Comparison of ENCODE assay signal across 9 cellular contexts in the genomic region with DNA sequence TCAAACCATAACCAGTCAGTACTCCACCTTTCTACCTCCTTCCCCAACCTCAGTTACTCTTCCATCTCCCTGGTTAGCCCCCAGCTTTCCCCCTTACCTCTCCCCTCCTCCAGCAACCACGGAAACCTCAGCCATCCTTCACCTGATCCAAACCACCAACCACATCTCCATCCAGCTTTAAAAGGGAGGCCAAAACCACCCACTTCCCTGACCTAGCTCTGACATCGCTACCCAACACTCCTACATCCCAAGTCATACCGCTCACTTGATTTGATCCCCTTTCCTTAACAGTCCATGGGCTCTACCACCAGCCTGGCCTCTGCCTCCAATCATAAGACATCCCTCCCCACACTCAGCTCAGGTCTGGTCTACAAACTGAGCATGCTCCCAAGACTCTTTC. TPM values are rescaled to one million over a fixed set of nuclear protein-coding genes. Genes with fewer than 3 reads are reported as not detected.
DNase-seq lines count a peak whose midpoint lies in the region; ATAC-seq, FAIRE-seq and TF ChIP-seq lines count a peak whose summit lies in the region.
"Had no signal": no experiment of that assay in that cellular context is flagged by ENCODE, and none has a peak within 500 bp of the region (broad histone marks: within the 10 kb centered on the region; RNA-seq: fewer than 3 reads in every experiment).

No MANE protein-coding gene starts in this region.

- H3K9me3 ChIP-seq in iPS-18a (ENCODE audit: control insufficient read depth, low read depth, low read length) (no peaks in the 10 kb centered on the region), subcutaneous abdominal adipose tissue (ENCODE audit: control insufficient read depth in 5 of 5, low read length in 5 of 5) (no peaks in the 10 kb centered on the region), WERI-Rb-1 (ENCODE audit: severe bottlenecking) (no peaks in the 10 kb centered on the region)

- H3K4me3 ChIP-seq in iPS-18a (ENCODE audit: low read length) (peak overlapping the region; percentile 90), subcutaneous abdominal adipose tissue (ENCODE audit: low read depth in 1 of 5, low read length in 5 of 5) (peak overlapping the region; percentile 88 to 97 (median 95)), WERI-Rb-1 (ENCODE audit: low read depth, low read length) (no peak overlapping the region)

- peaks cover 13% of the 10 kb centered on the region for H3K4me1 ChIP-seq in iPS-18a (ENCODE audit: control insufficient read depth, low read depth, low read length)
- peaks cover 8 to 75% (median 65%) of the 10 kb centered on the region in 5 donors for H3K4me1 ChIP-seq in subcutaneous abdominal adipose tissue (ENCODE audit: control insufficient read depth in 5 of 5, insufficient read depth in 5 of 5, low read length in 5 of 5)

- H3K27ac ChIP-seq in iPS-18a (ENCODE audit: low read length) (no peak overlapping the region), subcutaneous abdominal adipose tissue (ENCODE audit: low read depth, low read length) (peak overlapping the region; percentile 75), WERI-Rb-1 (no peak overlapping the region)

- no peak for DNase-seq in activated CD8-positive, alpha-beta memory T cell treated with anti-CD3 and anti-CD28 coated beads, Interleukin-2, amount 10 ng/mL, durations not matched to agents 7 days and 5 days
- DNase-seq in activated CD8-positive, alpha-beta memory T cell treated with anti-CD3 and anti-CD28 coated beads, Interleukin-2, amount 50 U/mL, for 4 hours = no peak
- DNase-seq in activated T-helper 1 cell treated with anti-CD3 and anti-CD28 coated beads, Interleukin-12 subunit alpha, Interleukin-12 subunit beta, Interleukin-2, Interleukin-4 antibody, amounts not matched to agents 30 ng/mL and 10 ng/mL and 1 ng/mL, durations not matched to agents 14 hours and 24 hours and 36 hours (ENCODE audit: low spot score) = no peak
- DNase-seq in WERI-Rb-1 (no peak), SHP77 treated with DMSO at 0.1 percent for 48 hours (lab: John Stamatoyannopoulos, UW) (no peak), frontal cortex (ENCODE audit: low spot score in 2 of 2) (no peak)
- DNase-seq: NCI-H1436 had no signal

- H3K36me3 Mint-ChIP-seq in activated CD8-positive, alpha-beta memory T cell treated with anti-CD3 and anti-CD28 coated beads, Interleukin-2, amount 10 ng/mL, durations not matched to agents 7 days and 5 days = peaks cover 30% of the 10 kb centered on the region
- peaks cover 35% of the 10 kb centered on the region for H3K36me3 Mint-ChIP-seq in activated T-helper 1 cell treated with anti-CD3 and anti-CD28 coated beads, Interleukin-12 subunit alpha, Interleukin-12 subunit beta, Interleukin-2, Interleukin-4 antibody, amounts not matched to agents 30 ng/mL and 10 ng/mL and 1 ng/mL, durations not matched to agents 14 hours and 24 hours and 36 hours (ENCODE audit: low read depth)

- peak overlapping the region; percentile 47 for H3K27ac Mint-ChIP-seq in activated CD8-positive, alpha-beta memory T cell treated with anti-CD3 and anti-CD28 coated beads, Interleukin-2, amount 10 ng/mL, durations not matched to agents 7 days and 5 days
- H3K27ac Mint-ChIP-seq in activated T-helper 1 cell treated with anti-CD3 and anti-CD28 coated beads, Interleukin-12 subunit alpha, Interleukin-12 subunit beta, Interleukin-2, Interleukin-4 antibody, amounts not matched to agents 30 ng/mL and 10 ng/mL and 1 ng/mL, durations not matched to agents 14 hours and 24 hours and 36 hours = peak overlapping the region; percentile 90

- peak overlapping the region; percentile 90 for H3K4me3 Mint-ChIP-seq in activated CD8-positive, alpha-beta memory T cell treated with anti-CD3 and anti-CD28 coated beads, Interleukin-2, amount 10 ng/mL, durations not matched to agents 7 days and 5 days
- H3K4me3 Mint-ChIP-seq in activated T-helper 1 cell treated with anti-CD3 and anti-CD28 coated beads, Interleukin-12 subunit alpha, Interleukin-12 subunit beta, Interleukin-2, Interleukin-4 antibody, amounts not matched to agents 30 ng/mL and 10 ng/mL and 1 ng/mL, durations not matched to agents 14 hours and 24 hours and 36 hours = peak overlapping the region; percentile 99

- H3K36me3 ChIP-seq in iPS-18a (ENCODE audit: control insufficient read depth, low read depth, low read length) (no peaks in the 10 kb centered on the region), subcutaneous abdominal adipose tissue (ENCODE audit: control insufficient read depth in 5 of 5, insufficient read depth in 5 of 5, low read length in 5 of 5) (peaks cover 0 to 7% (median 2%) of the 10 kb centered on the region in 5 donors), WERI-Rb-1 (peaks cover 30% of the 10 kb centered on the region)

- peaks cover 73% of the 10 kb centered on the region for H3K4me1 Mint-ChIP-seq in activated CD8-positive, alpha-beta memory T cell treated with anti-CD3 and anti-CD28 coated beads, Interleukin-2, amount 10 ng/mL, durations not matched to agents 7 days and 5 days
- H3K4me1 Mint-ChIP-seq in activated T-helper 1 cell treated with anti-CD3 and anti-CD28 coated beads, Interleukin-12 subunit alpha, Interleukin-12 subunit beta, Interleukin-2, Interleukin-4 antibody, amounts not matched to agents 30 ng/mL and 10 ng/mL and 1 ng/mL, durations not matched to agents 14 hours and 24 hours and 36 hours (ENCODE audit: low read depth) = peaks cover 71% of the 10 kb centered on the region

- intact Hi-C loops in activated T-helper 1 cell treated with anti-CD3 and anti-CD28 coated beads, Interleukin-12 subunit alpha, Interleukin-12 subunit beta, Interleukin-2, Interleukin-4 antibody, amounts not matched to agents 30 ng/mL and 10 ng/mL and 1 ng/mL, durations not matched to agents 14 hours and 24 hours and 36 hours (cut with micrococcal nuclease) = loop anchor here (5.0 to 10.0 kb wide), 2 partner anchors 137 to 320 kb away; a partner anchor contains a TSS

- CTCF ChIA-PET in activated CD8-positive, alpha-beta memory T cell treated with anti-CD3 and anti-CD28 coated beads, Interleukin-2, amount 10 ng/mL, durations not matched to agents 7 days and 5 days (lab: Charles Lee) = interaction anchor here (1.0 to 3.3 kb wide), 6 partner anchors 14 to 150 kb away, joined by 3 to 15 read pairs (median 4); a partner anchor contains a TSS

- no peak for FAIRE-seq in frontal cortex (lab: Jason Lieb, UNC)

- no peak for TF ChIP-seq CTCF in WERI-Rb-1 (IDR thresholded peaks at IDR 0.05; ENCODE audit: low read depth, low read length)

- H3K27me3 ChIP-seq in iPS-18a (ENCODE audit: control insufficient read depth, insufficient read depth, low read length) (no peaks in the 10 kb centered on the region), subcutaneous abdominal adipose tissue (ENCODE audit: control insufficient read depth in 5 of 5, insufficient read depth in 4 of 5, low read length in 5 of 5) (no peaks in the 10 kb centered on the region), WERI-Rb-1 (ENCODE audit: insufficient read depth, low read depth, severe bottlenecking) (no peaks in the 10 kb centered on the region)

- no peak overlapping the region for H3K9ac ChIP-seq in iPS-18a (ENCODE audit: low read length)
- peak overlapping the region in 4 of 5 donors; percentile 85 to 92 (median 90) for H3K9ac ChIP-seq in subcutaneous abdominal adipose tissue (ENCODE audit: low read length in 5 of 5)

- ATAC-seq in activated CD8-positive, alpha-beta memory T cell treated with anti-CD3 and anti-CD28 coated beads, Interleukin-2, amount 10 ng/mL, durations not matched to agents 7 days and 5 days = no peak

- no peaks in the 10 kb centered on the region for H3K9me3 Mint-ChIP-seq in activated CD8-positive, alpha-beta memory T cell treated with anti-CD3 and anti-CD28 coated beads, Interleukin-2, amount 10 ng/mL, durations not matched to agents 7 days and 5 days (ENCODE audit: low read depth)
- H3K9me3 Mint-ChIP-seq in activated T-helper 1 cell treated with anti-CD3 and anti-CD28 coated beads, Interleukin-12 subunit alpha, Interleukin-12 subunit beta, Interleukin-2, Interleukin-4 antibody, amounts not matched to agents 30 ng/mL and 10 ng/mL and 1 ng/mL, durations not matched to agents 14 hours and 24 hours and 36 hours = no peaks in the 10 kb centered on the region

- no peaks in the 10 kb centered on the region for H3K27me3 Mint-ChIP-seq in activated CD8-positive, alpha-beta memory T cell treated with anti-CD3 and anti-CD28 coated beads, Interleukin-2, amount 10 ng/mL, durations not matched to agents 7 days and 5 days
- H3K27me3 Mint-ChIP-seq in activated T-helper 1 cell treated with anti-CD3 and anti-CD28 coated beads, Interleukin-12 subunit alpha, Interleukin-12 subunit beta, Interleukin-2, Interleukin-4 antibody, amounts not matched to agents 30 ng/mL and 10 ng/mL and 1 ng/mL, durations not matched to agents 14 hours and 24 hours and 36 hours (ENCODE audit: insufficient read depth) = no peaks in the 10 kb centered on the region

RNA-seq across cellular contexts. Expression of a gene that starts 1.5 kb away (rescaled TPM):
- 10 to 100 TPM; 63.7 to 81.3 TPM for total RNA-seq in activated CD8-positive, alpha-beta memory T cell treated with anti-CD3 and anti-CD28 coated beads, Interleukin-2, amount 10 ng/mL, durations not matched to agents 7 days and 5 days
- 89.2 and 94.2 TPM in 2 replicates for total RNA-seq in activated T-helper 1 cell treated with anti-CD3 and anti-CD28 coated beads, Interleukin-12 subunit alpha, Interleukin-12 subunit beta, Interleukin-2, Interleukin-4 antibody, amounts not matched to agents 30 ng/mL and 10 ng/mL and 1 ng/mL, durations not matched to agents 14 hours and 24 hours and 36 hours
- total RNA-seq in frontal cortex = 37.5 TPM
